1 cellular context compared by ENCODE assay signal in the genomic region with DNA sequence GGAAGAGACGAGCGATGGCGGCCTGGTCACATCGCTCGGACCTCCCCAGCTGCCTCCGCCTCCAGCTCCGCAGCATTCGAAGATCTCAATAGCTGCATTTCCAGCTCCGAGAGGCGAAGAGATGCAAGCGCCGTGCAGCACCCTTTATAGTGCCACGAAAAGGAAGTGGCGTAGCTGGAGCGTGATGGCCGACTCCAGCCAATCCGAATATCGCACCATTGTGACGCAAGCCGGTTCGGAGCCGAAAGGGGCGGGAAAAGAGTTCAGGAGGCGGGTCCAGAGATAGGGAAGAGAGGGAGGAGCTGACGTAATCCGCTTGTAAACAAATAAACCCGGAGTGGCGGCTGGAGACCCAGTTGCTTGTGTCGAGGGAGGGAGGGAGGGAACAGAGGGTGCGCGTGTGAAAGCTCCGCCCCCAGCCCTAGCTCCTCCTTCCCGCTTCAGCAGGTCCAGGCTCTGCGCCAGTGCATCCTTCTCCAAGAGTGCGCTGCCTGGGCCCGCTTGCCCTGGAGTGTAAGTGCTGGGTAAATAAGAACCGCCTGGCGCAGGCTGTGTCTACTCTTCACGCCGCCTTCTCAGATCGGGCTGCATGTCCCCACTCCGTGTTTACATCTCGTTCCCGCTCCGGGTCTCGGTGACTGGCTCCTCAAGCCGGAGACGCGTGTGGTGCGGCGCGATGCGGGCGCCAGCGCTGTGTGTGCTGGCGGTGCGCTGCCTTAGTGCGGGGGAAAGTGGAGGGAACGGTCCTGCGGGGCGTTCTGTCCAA.
TF ChIP-seq lines count a peak whose summit lies in the region.

A gene with protein sequence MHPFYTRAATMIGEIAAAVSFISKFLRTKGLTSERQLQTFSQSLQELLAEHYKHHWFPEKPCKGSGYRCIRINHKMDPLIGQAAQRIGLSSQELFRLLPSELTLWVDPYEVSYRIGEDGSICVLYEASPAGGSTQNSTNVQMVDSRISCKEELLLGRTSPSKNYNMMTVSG (minus strand): TSS at position 116 of the 766 bp plus-strand sequence. CDS start 311 bp downstream, outside the sequence.

TF ChIP-seq in HEK293, 187 proteins besides CTCF, POLR2A, EP300 and RAD21 (continued from another document and continues in another):
- no peak for TF ChIP-seq ZBTB10 (tag by site-specific recombination; IDR thresholded peaks at IDR 0.05)
- TF ChIP-seq TCF7L2 (IDR thresholded peaks at IDR 0.05; ENCODE audit: borderline replicate concordance, low read depth, low read length) = no peak
- no peak; the same call in 1 of the 2 replicates for TF ChIP-seq ZNF76 (tag by site-specific recombination; IDR thresholded peaks at IDR 0.05; ENCODE audit: borderline replicate concordance, low read depth)
- TF ChIP-seq, protein P1, sequence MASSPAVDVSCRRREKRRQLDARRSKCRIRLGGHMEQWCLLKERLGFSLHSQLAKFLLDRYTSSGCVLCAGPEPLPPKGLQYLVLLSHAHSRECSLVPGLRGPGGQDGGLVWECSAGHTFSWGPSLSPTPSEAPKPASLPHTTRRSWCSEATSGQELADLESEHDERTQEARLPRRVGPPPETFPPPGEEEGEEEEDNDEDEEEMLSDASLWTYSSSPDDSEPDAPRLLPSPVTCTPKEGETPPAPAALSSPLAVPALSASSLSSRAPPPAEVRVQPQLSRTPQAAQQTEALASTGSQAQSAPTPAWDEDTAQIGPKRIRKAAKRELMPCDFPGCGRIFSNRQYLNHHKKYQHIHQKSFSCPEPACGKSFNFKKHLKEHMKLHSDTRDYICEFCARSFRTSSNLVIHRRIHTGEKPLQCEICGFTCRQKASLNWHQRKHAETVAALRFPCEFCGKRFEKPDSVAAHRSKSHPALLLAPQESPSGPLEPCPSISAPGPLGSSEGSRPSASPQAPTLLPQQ (tag by site-specific recombination; IDR thresholded peaks at IDR 0.05) = peak; percentile 84
- TF ChIP-seq ZNF174 (tag by site-specific recombination; IDR thresholded peaks at IDR 0.05) = no peak
- no peak for TF ChIP-seq ZNF184 (tag by site-specific recombination; IDR thresholded peaks at IDR 0.05)
- no peak for TF ChIP-seq ZNF792 (tag by site-specific recombination; IDR thresholded peaks at IDR 0.05)
- no peak for TF ChIP-seq ZBTB7A (tag by site-specific recombination; IDR thresholded peaks at IDR 0.05; ENCODE audit: low read depth)
- no peak for TF ChIP-seq ZNF423 (tag by site-specific recombination; IDR thresholded peaks at IDR 0.05)
- TF ChIP-seq ZFP69B (tag by site-specific recombination; IDR thresholded peaks at IDR 0.05) = peak; percentile 84
- TF ChIP-seq SETDB1 (IDR thresholded peaks at IDR 0.05; ENCODE audit: insufficient read length, low read length) = no peak
- 0 out of 2 replicates have a peak, but pooled peaks have one; percentile 35 for TF ChIP-seq REST (tag by site-specific recombination; IDR thresholded peaks at IDR 0.05)
- peak; percentile 63 for TF ChIP-seq ZNF660 (tag by site-specific recombination; IDR thresholded peaks at IDR 0.05)
- no peak for TF ChIP-seq ZNF433 (tag by site-specific recombination; IDR thresholded peaks at IDR 0.05; ENCODE audit: low read depth)
- TF ChIP-seq ZNF560 (tag by site-specific recombination; IDR thresholded peaks at IDR 0.05; ENCODE audit: borderline replicate concordance) = no peak
- no peak for TF ChIP-seq ZNF133 (tag by site-specific recombination; IDR thresholded peaks at IDR 0.05)
- no peak for TF ChIP-seq ZNF416 (tag by site-specific recombination; IDR thresholded peaks at IDR 0.05)
- TF ChIP-seq ZSCAN30 (tag by site-specific recombination; IDR thresholded peaks at IDR 0.05) = peak; percentile 91
- peak; percentile 15; the same call in 1 of the 2 replicates for TF ChIP-seq ZNF561 (tag by site-specific recombination; IDR thresholded peaks at IDR 0.05; ENCODE audit: borderline replicate concordance)
- no peak for TF ChIP-seq MEIS1 (CRISPR knock-in tag; IDR thresholded peaks at IDR 0.05; ENCODE audit: borderline replicate concordance)
- TF ChIP-seq, protein P2, sequence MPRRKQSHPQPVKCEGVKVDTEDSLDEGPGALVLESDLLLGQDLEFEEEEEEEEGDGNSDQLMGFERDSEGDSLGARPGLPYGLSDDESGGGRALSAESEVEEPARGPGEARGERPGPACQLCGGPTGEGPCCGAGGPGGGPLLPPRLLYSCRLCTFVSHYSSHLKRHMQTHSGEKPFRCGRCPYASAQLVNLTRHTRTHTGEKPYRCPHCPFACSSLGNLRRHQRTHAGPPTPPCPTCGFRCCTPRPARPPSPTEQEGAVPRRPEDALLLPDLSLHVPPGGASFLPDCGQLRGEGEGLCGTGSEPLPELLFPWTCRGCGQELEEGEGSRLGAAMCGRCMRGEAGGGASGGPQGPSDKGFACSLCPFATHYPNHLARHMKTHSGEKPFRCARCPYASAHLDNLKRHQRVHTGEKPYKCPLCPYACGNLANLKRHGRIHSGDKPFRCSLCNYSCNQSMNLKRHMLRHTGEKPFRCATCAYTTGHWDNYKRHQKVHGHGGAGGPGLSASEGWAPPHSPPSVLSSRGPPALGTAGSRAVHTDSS (tag by site-specific recombination; IDR thresholded peaks at IDR 0.05) = no peak
- no peak for TF ChIP-seq ZFP41 (tag by site-specific recombination; IDR thresholded peaks at IDR 0.05; ENCODE audit: borderline replicate concordance)
- peak; percentile 58; the same call in 1 of the 2 replicates for TF ChIP-seq YY2 (tag by site-specific recombination; IDR thresholded peaks at IDR 0.05)
- no peak for TF ChIP-seq ZNF555 (tag by site-specific recombination; conservative IDR thresholded peaks at IDR 0.05)
- TF ChIP-seq ZNF777 (tag by site-specific recombination; IDR thresholded peaks at IDR 0.05; ENCODE audit: borderline replicate concordance) = no peak
- TF ChIP-seq ZNF664 (tag by site-specific recombination; IDR thresholded peaks at IDR 0.05) = no peak
- peak; percentile 95 for TF ChIP-seq ZBTB21 (tag by site-specific recombination; IDR thresholded peaks at IDR 0.05)
- TF ChIP-seq ZNF677 (tag by site-specific recombination; IDR thresholded peaks at IDR 0.05) = no peak
- TF ChIP-seq, protein P3, sequence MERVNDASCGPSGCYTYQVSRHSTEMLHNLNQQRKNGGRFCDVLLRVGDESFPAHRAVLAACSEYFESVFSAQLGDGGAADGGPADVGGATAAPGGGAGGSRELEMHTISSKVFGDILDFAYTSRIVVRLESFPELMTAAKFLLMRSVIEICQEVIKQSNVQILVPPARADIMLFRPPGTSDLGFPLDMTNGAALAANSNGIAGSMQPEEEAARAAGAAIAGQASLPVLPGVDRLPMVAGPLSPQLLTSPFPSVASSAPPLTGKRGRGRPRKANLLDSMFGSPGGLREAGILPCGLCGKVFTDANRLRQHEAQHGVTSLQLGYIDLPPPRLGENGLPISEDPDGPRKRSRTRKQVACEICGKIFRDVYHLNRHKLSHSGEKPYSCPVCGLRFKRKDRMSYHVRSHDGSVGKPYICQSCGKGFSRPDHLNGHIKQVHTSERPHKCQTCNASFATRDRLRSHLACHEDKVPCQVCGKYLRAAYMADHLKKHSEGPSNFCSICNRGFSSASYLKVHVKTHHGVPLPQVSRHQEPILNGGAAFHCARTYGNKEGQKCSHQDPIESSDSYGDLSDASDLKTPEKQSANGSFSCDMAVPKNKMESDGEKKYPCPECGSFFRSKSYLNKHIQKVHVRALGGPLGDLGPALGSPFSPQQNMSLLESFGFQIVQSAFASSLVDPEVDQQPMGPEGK (tag by site-specific recombination; IDR thresholded peaks at IDR 0.05) = peak; percentile 30
- peak; percentile 45; the same call in 1 of the 2 replicates for TF ChIP-seq ZFP37 (tag by site-specific recombination; IDR thresholded peaks at IDR 0.05)
- TF ChIP-seq ZNF600 (tag by site-specific recombination; IDR thresholded peaks at IDR 0.05) = peak; percentile 100
- no peak for TF ChIP-seq SCRT1 (tag by site-specific recombination; IDR thresholded peaks at IDR 0.05; ENCODE audit: borderline replicate concordance)
- no peak for TF ChIP-seq ZNF621 (tag by site-specific recombination; IDR thresholded peaks at IDR 0.05)
- TF ChIP-seq ZNF391 (tag by site-specific recombination; IDR thresholded peaks at IDR 0.05; ENCODE audit: borderline replicate concordance, low read depth) = peak; percentile 84; the same call in 1 of the 2 replicates
- no peak for TF ChIP-seq ZNF132 (tag by site-specific recombination; IDR thresholded peaks at IDR 0.05; ENCODE audit: borderline replicate concordance)
- TF ChIP-seq, protein P4, sequence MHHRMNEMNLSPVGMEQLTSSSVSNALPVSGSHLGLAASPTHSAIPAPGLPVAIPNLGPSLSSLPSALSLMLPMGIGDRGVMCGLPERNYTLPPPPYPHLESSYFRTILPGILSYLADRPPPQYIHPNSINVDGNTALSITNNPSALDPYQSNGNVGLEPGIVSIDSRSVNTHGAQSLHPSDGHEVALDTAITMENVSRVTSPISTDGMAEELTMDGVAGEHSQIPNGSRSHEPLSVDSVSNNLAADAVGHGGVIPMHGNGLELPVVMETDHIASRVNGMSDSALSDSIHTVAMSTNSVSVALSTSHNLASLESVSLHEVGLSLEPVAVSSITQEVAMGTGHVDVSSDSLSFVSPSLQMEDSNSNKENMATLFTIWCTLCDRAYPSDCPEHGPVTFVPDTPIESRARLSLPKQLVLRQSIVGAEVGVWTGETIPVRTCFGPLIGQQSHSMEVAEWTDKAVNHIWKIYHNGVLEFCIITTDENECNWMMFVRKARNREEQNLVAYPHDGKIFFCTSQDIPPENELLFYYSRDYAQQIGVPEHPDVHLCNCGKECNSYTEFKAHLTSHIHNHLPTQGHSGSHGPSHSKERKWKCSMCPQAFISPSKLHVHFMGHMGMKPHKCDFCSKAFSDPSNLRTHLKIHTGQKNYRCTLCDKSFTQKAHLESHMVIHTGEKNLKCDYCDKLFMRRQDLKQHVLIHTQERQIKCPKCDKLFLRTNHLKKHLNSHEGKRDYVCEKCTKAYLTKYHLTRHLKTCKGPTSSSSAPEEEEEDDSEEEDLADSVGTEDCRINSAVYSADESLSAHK (tag by site-specific recombination; IDR thresholded peaks at IDR 0.05) = no peak
- TF ChIP-seq WT1 (tag by site-specific recombination; IDR thresholded peaks at IDR 0.05) = peak; percentile 66; the same call in 1 of the 2 replicates
- TF ChIP-seq ZNF302 (tag by site-specific recombination; IDR thresholded peaks at IDR 0.05; ENCODE audit: low read depth) = no peak
- TF ChIP-seq FEZF1 (tag by site-specific recombination; IDR thresholded peaks at IDR 0.05) = no peak
- TF ChIP-seq ZNF571 (tag by site-specific recombination; IDR thresholded peaks at IDR 0.05) = no peak
- TF ChIP-seq ZNF558 (tag by site-specific recombination; IDR thresholded peaks at IDR 0.05) = no peak
- TF ChIP-seq ZNF202 (tag by site-specific recombination; IDR thresholded peaks at IDR 0.05; ENCODE audit: borderline replicate concordance) = no peak
- TF ChIP-seq GFI1B (tag by site-specific recombination; IDR thresholded peaks at IDR 0.05) = no peak
- no peak for TF ChIP-seq OVOL3 (tag by site-specific recombination; IDR thresholded peaks at IDR 0.05)
- TF ChIP-seq, protein P5, sequence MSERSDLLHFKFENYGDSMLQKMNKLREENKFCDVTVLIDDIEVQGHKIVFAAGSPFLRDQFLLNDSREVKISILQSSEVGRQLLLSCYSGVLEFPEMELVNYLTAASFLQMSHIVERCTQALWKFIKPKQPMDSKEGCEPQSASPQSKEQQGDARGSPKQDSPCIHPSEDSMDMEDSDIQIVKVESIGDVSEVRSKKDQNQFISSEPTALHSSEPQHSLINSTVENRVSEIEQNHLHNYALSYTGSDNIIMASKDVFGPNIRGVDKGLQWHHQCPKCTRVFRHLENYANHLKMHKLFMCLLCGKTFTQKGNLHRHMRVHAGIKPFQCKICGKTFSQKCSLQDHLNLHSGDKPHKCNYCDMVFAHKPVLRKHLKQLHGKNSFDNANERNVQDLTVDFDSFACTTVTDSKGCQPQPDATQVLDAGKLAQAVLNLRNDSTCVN (tag by site-specific recombination; optimal IDR thresholded peaks at IDR 0.05) = peak; percentile 81
- no peak for TF ChIP-seq HOXA7 (CRISPR knock-in tag; IDR thresholded peaks at IDR 0.05; ENCODE audit: borderline replicate concordance)
